In the genomic region with DNA sequence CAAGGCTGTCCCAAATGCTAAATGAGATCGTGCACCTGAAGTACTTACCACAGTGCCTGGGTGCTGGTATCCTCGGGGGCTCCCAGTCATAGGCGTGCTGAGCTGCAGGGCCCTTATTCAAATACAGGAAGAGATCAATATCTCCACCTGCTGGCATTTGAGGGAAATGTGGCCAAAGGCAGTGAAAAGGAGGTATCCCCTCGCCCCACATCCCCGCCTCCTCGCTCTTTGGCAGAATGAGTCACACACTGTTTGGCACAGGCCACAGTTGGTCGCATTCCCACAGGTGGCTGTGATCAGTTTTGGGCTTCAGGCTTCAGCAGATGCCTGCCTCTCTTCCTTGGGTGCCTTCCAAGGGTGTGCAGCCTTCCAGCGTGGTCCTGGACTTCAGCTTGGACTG, we compare ENCODE assay signal across 8 cellular contexts. TPM values are rescaled to one million over a fixed set of nuclear protein-coding genes. Genes with fewer than 3 reads are reported as not detected.
A peak's percentile ranks its signal among the peaks of the same experiment; 100 is the strongest.
DNase-seq lines count a peak whose midpoint lies in the region; ATAC-seq, FAIRE-seq and TF ChIP-seq lines count a peak whose summit lies in the region.

No MANE protein-coding gene starts in this region.

- no peak overlapping the region for H3K4me3 ChIP-seq in AG04450 (ENCODE audit: low read depth, low read length)

- no peak overlapping the region for H3K4me3 Mint-ChIP-seq in naive thymus-derived CD8-positive, alpha-beta T cell
- H3K4me3 Mint-ChIP-seq in type B pancreatic cell, result no peak overlapping the region

- TF ChIP-seq CTCF in AG04450 (IDR thresholded peaks at IDR 0.05; ENCODE audit: low read depth, low read length) (peak; percentile 55), type B pancreatic cell (conservative IDR thresholded peaks at IDR 0.05) (peak; percentile 68)

- no peaks in the 10 kb centered on the region for H3K9me3 Mint-ChIP-seq in naive thymus-derived CD8-positive, alpha-beta T cell
- H3K9me3 Mint-ChIP-seq in type B pancreatic cell, result no peaks in the 10 kb centered on the region

- H3K27ac ChIP-seq in AG04450 (ENCODE audit: low read depth, low read length), result no peak overlapping the region

- peaks cover 0 to 3% (median 0%) of the 10 kb centered on the region in 5 donors for H3K27me3 Mint-ChIP-seq in naive thymus-derived CD8-positive, alpha-beta T cell
- no peaks in the 10 kb centered on the region for H3K27me3 Mint-ChIP-seq in type B pancreatic cell

- DNase-seq in AG04450 (ENCODE audit: low read depth, low spot score), result no peak
- peak; percentile 58 for DNase-seq in GM12892 (ENCODE audit: insufficient read length)
- DNase-seq in NCI-H2227 (lab: John Stamatoyannopoulos, UW; ENCODE audit: unreplicated experiment), result peak; percentile 74
- DNase-seq in activated CD4-positive, alpha-beta T cell treated with anti-CD3 and anti-CD28 coated beads for 48 hours, result peak; percentile 72
- peak; percentile 39 for DNase-seq in dedifferentiated amniotic fluid mesenchymal stem cell (ENCODE audit: extremely low spot score)
- peak in 7 of 10 donors; percentile 17 to 47 (median 28) for DNase-seq in naive thymus-derived CD8-positive, alpha-beta T cell
- DNase-seq in type B pancreatic cell (ENCODE audit: extremely low spot score, unreplicated experiment), result no peak

- ATAC-seq in HG02981 (IDR thresholded peaks at IDR 0.05; ENCODE audit: unreplicated experiment), result peak; percentile 67
- ATAC-seq in naive thymus-derived CD8-positive, alpha-beta T cell, result peak; percentile 79 to 84

- no peaks in the 10 kb centered on the region for H3K9me3 ChIP-seq in AG04450 (ENCODE audit: control insufficient read depth, insufficient read depth, low read length)

- no peaks in the 10 kb centered on the region for H3K36me3 Mint-ChIP-seq in naive thymus-derived CD8-positive, alpha-beta T cell
- H3K36me3 Mint-ChIP-seq in type B pancreatic cell, result no peaks in the 10 kb centered on the region

- POLR2A ChIA-PET in AG04450 (lab: Yijun Ruan, JAX), result interaction anchor here (0.6 kb wide), 1 partner anchor 116 kb away, joined by 3 read pairs; no protein-coding TSS in a partner anchor
- POLR2A ChIA-PET in naive thymus-derived CD8-positive, alpha-beta T cell (lab: Charles Lee), result no interaction called here

- H3K27me3 ChIP-seq in AG04450 (ENCODE audit: control insufficient read depth, insufficient read depth, low read length), result no peaks in the 10 kb centered on the region

- no peak for TF ChIP-seq POLR2A in GM12892 (IDR thresholded peaks at IDR 0.05; ENCODE audit: low read depth, low read length)

- H3K4me1 Mint-ChIP-seq in naive thymus-derived CD8-positive, alpha-beta T cell, result peaks cover 14 to 28% (median 21%) of the 10 kb centered on the region in 4 donors
- H3K4me1 Mint-ChIP-seq in type B pancreatic cell (ENCODE audit: unreplicated experiment), result no peaks in the 10 kb centered on the region

- peak; percentile 66 for FAIRE-seq in GM12892 (lab: Jason Lieb, UNC)

- no peak overlapping the region for H3K27ac Mint-ChIP-seq in naive thymus-derived CD8-positive, alpha-beta T cell
- H3K27ac Mint-ChIP-seq in type B pancreatic cell, result no peak overlapping the region

- CTCF ChIA-PET in AG04450 (lab: Charles Lee), result interaction anchor here (0.7 to 2.8 kb wide), 8 partner anchors 11 to 1176 kb away, joined by 3 to 16 read pairs (median 4); partner anchors contain the start of genes CETN2 and NSDHL

RNA-seq across cellular contexts. Expression of gene ZNF185, which starts 28.4 kb away (rescaled TPM):
- 8.7 and 10.3 TPM in 2 replicates for polyA plus RNA-seq in AG04450 (2011; rRNA removed)
- polyA minus RNA-seq in AG04450 (2011; rRNA and poly(A)+ RNA removed), result 7.9 and 8.1 TPM in 2 replicates
- 9.6 TPM for polyA plus RNA-seq in GM12892 (2012; ENCODE audit: missing spikeins)
- total RNA-seq in naive thymus-derived CD8-positive, alpha-beta T cell, result 1 to 10 TPM; 2.6 to 2.7 TPM
- polyA plus RNA-seq in naive thymus-derived CD8-positive, alpha-beta T cell, result 1 to 10 TPM; 1.8 to 2.8 (median 2.6) TPM
- total RNA-seq in type B pancreatic cell (ENCODE audit: low replicate concordance), result 45.4 and 99.1 TPM in 2 replicates

Comparison
In these comparisons a context has a peak if more than half of its experiments do, and no peak if none do; other contexts are left out.
1. DNase-seq: peak in GM12892 (single experiment), NCI-H2227 (single experiment), activated CD4-positive, alpha-beta T cell treated with anti-CD3 and anti-CD28 coated beads for 48 hours (single experiment), dedifferentiated amniotic fluid mesenchymal stem cell (single experiment) and naive thymus-derived CD8-positive, alpha-beta T cell (7 of 10); none in AG04450 (single experiment) and type B pancreatic cell (single experiment).
2. RNA of gene ZNF185, which starts 28.4 kb away (total RNA-seq): 45.4 to 99.1 TPM in type B pancreatic cell; 2.6 to 2.7 TPM in naive thymus-derived CD8-positive, alpha-beta T cell; every median in the first group is over 10 times any median in the second.